21 cellular contexts compared by ENCODE assay signal in the genomic region with DNA sequence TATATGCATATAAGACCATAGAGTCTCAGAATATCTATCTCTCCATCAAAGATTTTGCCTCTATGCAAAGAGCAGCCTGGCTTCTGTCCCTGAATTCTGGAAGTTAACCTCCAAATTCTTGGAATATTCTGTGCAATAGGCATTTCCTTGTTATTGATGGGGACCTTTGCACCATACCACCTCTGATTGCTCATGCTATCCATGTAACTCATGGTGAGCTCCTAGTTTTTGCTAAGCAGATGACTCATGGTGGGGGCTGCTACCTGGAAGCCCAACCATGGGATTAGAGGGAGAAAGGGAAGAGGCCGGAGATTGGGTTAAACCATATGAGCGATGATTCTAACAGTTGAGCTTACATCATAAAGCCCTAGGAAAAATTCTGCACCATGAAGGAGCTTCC.
DNase-seq lines count a peak whose midpoint lies in the region; ATAC-seq, FAIRE-seq and TF ChIP-seq lines count a peak whose summit lies in the region.
"Had no signal": no experiment of that assay in that cellular context is flagged by ENCODE, and none has a peak within 500 bp of the region (broad histone marks: within the 10 kb centered on the region; RNA-seq: fewer than 3 reads in every experiment).

No MANE protein-coding gene starts in this region.

- H3K4me1 ChIP-seq in HepG2 (ENCODE audit: insufficient read depth, low read length) (no peaks in the 10 kb centered on the region), right lobe of liver (no peaks in the 10 kb centered on the region)

- no peaks in the 10 kb centered on the region for H3K79me2 ChIP-seq in HepG2 (ENCODE audit: insufficient read depth, low read length)

- H3K27me3 ChIP-seq in HepG2 (ENCODE audit: control insufficient read depth in 1 of 2, insufficient read depth in 2 of 2, low read length in 2 of 2) (no peaks in the 10 kb centered on the region), right lobe of liver (no peaks in the 10 kb centered on the region)

- no peak overlapping the region for H3K4me3 ChIP-seq in HepG2 (replicated peaks in 1 of 3; ENCODE audit: insufficient read depth in 1 of 3, low read depth in 2 of 3, low read length in 3 of 3)
- no peak overlapping the region for H3K4me3 ChIP-seq in right lobe of liver
- H3K4me3 ChIP-seq: GM12878, SK-N-MC had no signal

- H3K9me3 ChIP-seq in HepG2 (ENCODE audit: low read length) (no peaks in the 10 kb centered on the region), right lobe of liver (no peaks in the 10 kb centered on the region)

- TF ChIP-seq EP300 in HepG2 (IDR thresholded peaks at IDR 0.05; ENCODE audit: low read depth in 2 of 2, low read length in 2 of 2) = no peak
- TF ChIP-seq EP300 in HepG2 (CRISPR knock-in tag; IDR thresholded peaks at IDR 0.05; ENCODE audit: borderline replicate concordance) = no peak

- no peak overlapping the region for H3K9ac ChIP-seq in HepG2 (ENCODE audit: insufficient read depth, low read depth, low read length)
- H3K9ac ChIP-seq: KMS-11 had no signal

- no peak for TF ChIP-seq RAD21 in HepG2 (CRISPR knock-in tag; IDR thresholded peaks at IDR 0.05)

- H2AFZ ChIP-seq in HepG2 (ENCODE audit: low read length) = no peak overlapping the region

- CTCF ChIA-PET in HepG2 (lab: Yijun Ruan, JAX; ENCODE audit: low intra/inter-chr PET ratio, low total read pairs) = no interaction called here

- H3K27ac ChIP-seq in HepG2 (ENCODE audit: extremely low read length, insufficient read depth, low read length) (no peak overlapping the region), right lobe of liver (no peak overlapping the region)
- H3K27ac ChIP-seq: KMS-11, SK-N-MC had no signal

- ATAC-seq in HepG2 = no peak
- ATAC-seq in right lobe of liver = no peak
- ATAC-seq: GM12878 had no signal

- POLR2A ChIA-PET in HepG2 (lab: Yijun Ruan, JAX) = no interaction called here

- no peak for FAIRE-seq in HepG2 (lab: Jason Lieb, UNC)
- FAIRE-seq in urothelium cell line (lab: Jason Lieb, UNC) = no peak
- FAIRE-seq: GM12878 had no signal

- WGBS in HepG2 (ENCODE audit: low lambda C conversion rate) = 30% methylated on average over 2 of the region's 2 CpGs
- WGBS in right lobe of liver (ENCODE audit: insufficient coverage, low coverage, low lambda C conversion rate, missing lambda C conversion rate) = 52% methylated on average over 2 of the region's 2 CpGs

- peak; percentile 7 for DNase-seq in HepG2 (ENCODE audit: low spot score)
- DNase-seq in right lobe of liver = no peak
- peak; percentile 3 for DNase-seq in M059J (ENCODE audit: low read depth)
- peak; percentile 12 for DNase-seq in glomerular visceral epithelial cell (ENCODE audit: extremely low spot score)
- DNase-seq in urothelium cell line (ENCODE audit: low spot score) = peak; percentile 42
- DNase-seq in SIG-M5 (lab: John Stamatoyannopoulos, UW) = no peak
- DNase-seq in NK-92 treated with Interleukin-12 subunit alpha and Interleukin-12 subunit beta, amount 100 ng/mL, for 24 hours (lab: John Stamatoyannopoulos, UW) = no peak
- DNase-seq in NCI-H146 (lab: John Stamatoyannopoulos, UW) = no peak
- DNase-seq: 8988T, Calu3, DMS79 treated with DMSO at 0.1 percent for 48 hours, NCI-H1092, NCI-H1436, NCI-H187 treated with DMSO at 0.1 percent for 48 hours, NCI-H2107, NCI-H446, NCI-H524 treated with DMSO at 0.1 percent for 48 hours, SHP77 treated with DMSO at 0.1 percent for 48 hours had no signal

- no TSS peak for BruUV-seq in HepG2 (replicated peaks; lab: Mats Ljungman, UMichigan)

- no peak overlapping the region for H3K4me2 ChIP-seq in HepG2 (ENCODE audit: low read depth, low read length)
- H3K4me2 ChIP-seq: KMS-11 had no signal

- H3K36me3 ChIP-seq in HepG2 (replicated peaks in 1 of 2; ENCODE audit: control insufficient read depth in 1 of 2, insufficient read depth in 2 of 2, low read length in 2 of 2) (no peaks in the 10 kb centered on the region), right lobe of liver (no peaks in the 10 kb centered on the region)

- TF ChIP-seq POLR2A in HepG2 (IDR thresholded peaks at IDR 0.05; ENCODE audit: insufficient read depth in 1 of 2, low read depth in 2 of 2, low read length in 2 of 2) (no peak), right lobe of liver (IDR thresholded peaks at IDR 0.05) (no peak)

- intact Hi-C loops in HepG2 (cut with micrococcal nuclease; ENCODE audit: unreplicated experiment) = loop anchor here (5.0 kb wide), 1 partner anchor 854 kb away; no protein-coding TSS in a partner anchor
- intact Hi-C loops in right lobe of liver (cut with DNase I) = no loop called here

- TF ChIP-seq CTCF in HepG2 (CRISPR knock-in tag; IDR thresholded peaks at IDR 0.05) = no peak
- no peak for TF ChIP-seq CTCF in right lobe of liver (IDR thresholded peaks at IDR 0.05)

- no peaks in the 10 kb centered on the region for H4K20me1 ChIP-seq in HepG2 (ENCODE audit: insufficient read depth, low read length)

- in situ Hi-C loops in HepG2 (cut with HindIII; ENCODE audit: extremely low pct_ligation_motif_present, low pct_unique_long_range_greater_than_20kb) = no loop called here

TF ChIP-seq in HepG2, 621 proteins besides CTCF, POLR2A, EP300 and RAD21:
- TF ChIP-seq KLF15 (CRISPR knock-in tag; IDR thresholded peaks at IDR 0.05; ENCODE audit: borderline replicate concordance) (no peak), CAMTA2 (CRISPR knock-in tag; IDR thresholded peaks at IDR 0.05; ENCODE audit: borderline replicate concordance) (no peak)
TF ChIP-seq in HepG2: peak in this region for 0.

Comparison
In these comparisons a context has a peak if more than half of its experiments do, and no peak if none do; other contexts are left out.
1. DNase-seq: peak in HepG2 (single experiment), M059J (single experiment), glomerular visceral epithelial cell (single experiment) and urothelium cell line (single experiment); none in right lobe of liver (0 of 3), SIG-M5 (single experiment), NK-92 treated with Interleukin-12 subunit alpha and Interleukin-12 subunit beta, amount 100 ng/mL, for 24 hours (single experiment) and NCI-H146 (single experiment).